Comparison of ENCODE assay signal across 1 cellular context in the genomic region with DNA sequence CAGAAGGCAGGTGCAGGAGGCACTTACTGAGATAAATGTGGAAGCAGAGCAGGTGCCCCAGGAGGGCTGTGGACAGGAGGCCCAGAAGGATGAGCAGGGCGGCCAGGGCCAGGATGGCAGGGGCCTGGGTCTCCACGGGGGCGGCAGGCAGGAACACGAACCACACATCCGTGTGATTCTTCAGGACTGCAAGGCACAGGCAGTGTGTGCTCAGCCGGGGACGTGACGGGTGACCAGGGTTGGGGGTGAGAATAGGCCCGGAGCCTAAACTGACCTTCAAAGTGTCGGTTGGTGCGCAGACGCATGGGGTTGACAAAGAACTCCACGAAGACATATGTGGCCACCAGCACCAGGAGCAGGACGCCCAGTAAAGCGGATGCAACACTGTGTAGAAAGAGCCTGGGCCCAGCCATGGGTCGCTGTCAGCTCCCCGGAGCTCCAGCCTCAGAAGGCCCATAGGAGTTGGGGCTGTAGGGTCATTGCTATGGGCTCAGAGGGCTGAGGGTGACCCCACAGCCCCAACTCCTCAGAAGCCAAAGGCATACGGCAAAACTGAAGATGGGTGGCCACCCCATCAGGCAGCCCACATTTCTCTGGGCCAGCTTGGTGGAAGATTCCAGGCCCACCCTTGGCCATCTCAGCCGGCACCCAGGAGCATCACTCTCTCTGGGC.
TF ChIP-seq lines count a peak whose summit lies in the region.

No MANE protein-coding gene starts in this region.

TF ChIP-seq in GM23338, 12 proteins besides CTCF, POLR2A, EP300 and RAD21:
- no peak for TF ChIP-seq EZH2 (IDR thresholded peaks at IDR 0.05; ENCODE audit: low read depth, unreplicated experiment)
- TF ChIP-seq, protein P1, sequence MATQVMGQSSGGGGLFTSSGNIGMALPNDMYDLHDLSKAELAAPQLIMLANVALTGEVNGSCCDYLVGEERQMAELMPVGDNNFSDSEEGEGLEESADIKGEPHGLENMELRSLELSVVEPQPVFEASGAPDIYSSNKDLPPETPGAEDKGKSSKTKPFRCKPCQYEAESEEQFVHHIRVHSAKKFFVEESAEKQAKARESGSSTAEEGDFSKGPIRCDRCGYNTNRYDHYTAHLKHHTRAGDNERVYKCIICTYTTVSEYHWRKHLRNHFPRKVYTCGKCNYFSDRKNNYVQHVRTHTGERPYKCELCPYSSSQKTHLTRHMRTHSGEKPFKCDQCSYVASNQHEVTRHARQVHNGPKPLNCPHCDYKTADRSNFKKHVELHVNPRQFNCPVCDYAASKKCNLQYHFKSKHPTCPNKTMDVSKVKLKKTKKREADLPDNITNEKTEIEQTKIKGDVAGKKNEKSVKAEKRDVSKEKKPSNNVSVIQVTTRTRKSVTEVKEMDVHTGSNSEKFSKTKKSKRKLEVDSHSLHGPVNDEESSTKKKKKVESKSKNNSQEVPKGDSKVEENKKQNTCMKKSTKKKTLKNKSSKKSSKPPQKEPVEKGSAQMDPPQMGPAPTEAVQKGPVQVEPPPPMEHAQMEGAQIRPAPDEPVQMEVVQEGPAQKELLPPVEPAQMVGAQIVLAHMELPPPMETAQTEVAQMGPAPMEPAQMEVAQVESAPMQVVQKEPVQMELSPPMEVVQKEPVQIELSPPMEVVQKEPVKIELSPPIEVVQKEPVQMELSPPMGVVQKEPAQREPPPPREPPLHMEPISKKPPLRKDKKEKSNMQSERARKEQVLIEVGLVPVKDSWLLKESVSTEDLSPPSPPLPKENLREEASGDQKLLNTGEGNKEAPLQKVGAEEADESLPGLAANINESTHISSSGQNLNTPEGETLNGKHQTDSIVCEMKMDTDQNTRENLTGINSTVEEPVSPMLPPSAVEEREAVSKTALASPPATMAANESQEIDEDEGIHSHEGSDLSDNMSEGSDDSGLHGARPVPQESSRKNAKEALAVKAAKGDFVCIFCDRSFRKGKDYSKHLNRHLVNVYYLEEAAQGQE (IDR thresholded peaks at IDR 0.05; ENCODE audit: unreplicated experiment): no peak
- TF ChIP-seq, protein P2, sequence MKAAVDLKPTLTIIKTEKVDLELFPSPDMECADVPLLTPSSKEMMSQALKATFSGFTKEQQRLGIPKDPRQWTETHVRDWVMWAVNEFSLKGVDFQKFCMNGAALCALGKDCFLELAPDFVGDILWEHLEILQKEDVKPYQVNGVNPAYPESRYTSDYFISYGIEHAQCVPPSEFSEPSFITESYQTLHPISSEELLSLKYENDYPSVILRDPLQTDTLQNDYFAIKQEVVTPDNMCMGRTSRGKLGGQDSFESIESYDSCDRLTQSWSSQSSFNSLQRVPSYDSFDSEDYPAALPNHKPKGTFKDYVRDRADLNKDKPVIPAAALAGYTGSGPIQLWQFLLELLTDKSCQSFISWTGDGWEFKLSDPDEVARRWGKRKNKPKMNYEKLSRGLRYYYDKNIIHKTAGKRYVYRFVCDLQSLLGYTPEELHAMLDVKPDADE (IDR thresholded peaks at IDR 0.05): no peak
